ENCODE assay signal across 8 cellular contexts in the genomic region with DNA sequence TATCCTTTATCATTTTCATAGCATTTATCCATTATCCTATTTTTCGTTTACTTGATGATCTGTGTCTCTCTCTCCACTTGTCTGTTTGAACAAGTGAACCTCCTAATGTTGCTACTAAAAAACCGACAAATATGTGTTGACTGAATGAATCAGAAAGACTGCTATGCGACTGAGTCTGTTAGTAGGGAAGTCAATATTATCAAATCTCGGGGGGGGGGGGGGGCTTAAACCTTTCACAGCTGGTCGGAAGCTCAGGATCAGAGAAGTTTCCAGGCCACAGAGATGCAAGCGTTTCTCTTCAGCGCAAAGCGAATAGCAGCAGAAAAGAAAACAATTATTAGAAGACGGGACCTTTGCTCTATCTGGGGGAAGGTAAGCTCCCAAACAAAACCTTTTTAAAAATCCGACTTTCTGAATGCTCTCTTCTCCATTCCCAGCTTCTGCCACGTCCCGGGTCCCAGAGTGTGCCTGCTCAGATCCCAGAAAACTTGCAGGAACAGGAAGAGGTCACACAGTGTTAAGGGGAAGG. TPM values are rescaled to one million over a fixed set of nuclear protein-coding genes. Genes with fewer than 3 reads are reported as not detected.
A peak's percentile ranks its signal among the peaks of the same experiment; 100 is the strongest.
DNase-seq lines count a peak whose midpoint lies in the region; ATAC-seq and TF ChIP-seq lines count a peak whose summit lies in the region.

No MANE protein-coding gene starts in this region.

- no peaks in the 10 kb centered on the region for H3K9me3 ChIP-seq in ES-I3 (ENCODE audit: control insufficient read depth, insufficient read depth, low read length)
- H3K9me3 ChIP-seq in PC-3 (ENCODE audit: low read length): no peaks in the 10 kb centered on the region
- no peaks in the 10 kb centered on the region for H3K9me3 ChIP-seq in endocrine pancreas (ENCODE audit: control insufficient read depth, low read length)
- no peaks in the 10 kb centered on the region for H3K9me3 ChIP-seq in neural progenitor cell (ENCODE audit: low read depth)

- H3K27ac ChIP-seq in PC-3 (ENCODE audit: low read length) (peak overlapping the region; percentile 85), neural progenitor cell (peak overlapping the region; percentile 96)

- H2AFZ ChIP-seq in PC-3 (ENCODE audit: low read length) (peak overlapping the region; percentile 95), neural progenitor cell (replicated peaks) (peak overlapping the region; percentile 95)

- H3K4me1 Mint-ChIP-seq in neural progenitor cell: peaks cover 18% of the 10 kb centered on the region

- no peaks in the 10 kb centered on the region for H4K20me1 ChIP-seq in PC-3 (ENCODE audit: low read length)
- H4K20me1 ChIP-seq in neural progenitor cell (ENCODE audit: low read depth): no peaks in the 10 kb centered on the region

- intact Hi-C loops in PC-3 (cut with micrococcal nuclease): loop anchor here (2.0 to 5.0 kb wide), 3 partner anchors 42 to 1590 kb away; partner anchors contain the start of gene RGMB

- POLR2A ChIA-PET in PC-3 (lab: Charles Lee; ENCODE audit: unreplicated experiment): no interaction called here

- ATAC-seq in PC-3: peak; percentile 2

- H3K9me2 ChIP-seq in PC-3 (replicated peaks; ENCODE audit: low read length): no peaks in the 10 kb centered on the region

- peak; percentile 39 for DNase-seq in PC-3
- DNase-seq in neural progenitor cell (ENCODE audit: low spot score): no peak
- DNase-seq in COLO829 (ENCODE audit: low spot score): no peak
- no peak for DNase-seq in stimulated activated CD4-positive, alpha-beta T cell treated with anti-CD3 and anti-CD28 coated beads, Interleukin-2, amount 100 ng/mL, for 24 hours
- DNase-seq in middle frontal gyrus (ENCODE audit: extremely low spot score, low spot score): no peak
- DNase-seq in NCI-H2196 (lab: John Stamatoyannopoulos, UW; ENCODE audit: unreplicated experiment): no peak

- H3K9ac ChIP-seq in ES-I3 (ENCODE audit: low read depth, low read length) (peak overlapping the region; percentile 87), PC-3 (ENCODE audit: low read length) (peak overlapping the region; percentile 88), endocrine pancreas (ENCODE audit: control insufficient read depth, insufficient read depth, low read length) (peak overlapping the region; percentile 99), neural progenitor cell (peak overlapping the region; percentile 78)

- peak overlapping the region; percentile 96 for H3K4me3 Mint-ChIP-seq in neural progenitor cell

- peak overlapping the region; percentile 84 for H3K4me3 ChIP-seq in PC-3 (ENCODE audit: low read length)
- peak overlapping the region; percentile 98 for H3K4me3 ChIP-seq in endocrine pancreas (ENCODE audit: control insufficient read depth, insufficient read depth, low read length)
- H3K4me3 ChIP-seq in neural progenitor cell: peak overlapping the region; percentile 94

- peaks cover 22% of the 10 kb centered on the region for H3K36me3 Mint-ChIP-seq in neural progenitor cell

- CTCF ChIA-PET in PC-3 (lab: Charles Lee): interaction anchor here (0.6 kb wide), 1 partner anchor 1589 kb away, joined by 5 read pairs; no protein-coding TSS in a partner anchor

- no peaks in the 10 kb centered on the region for H3K4me1 ChIP-seq in ES-I3 (ENCODE audit: insufficient read depth, low read length)
- peaks cover 14% of the 10 kb centered on the region for H3K4me1 ChIP-seq in PC-3 (ENCODE audit: insufficient read depth, low read length)
- H3K4me1 ChIP-seq in endocrine pancreas (ENCODE audit: control insufficient read depth, insufficient read depth, low read length): peaks cover 5% of the 10 kb centered on the region
- peaks cover 9% of the 10 kb centered on the region for H3K4me1 ChIP-seq in neural progenitor cell

- peaks cover 37% of the 10 kb centered on the region for H3K79me2 ChIP-seq in PC-3 (ENCODE audit: low read length)
- peaks cover 43% of the 10 kb centered on the region for H3K79me2 ChIP-seq in neural progenitor cell (ENCODE audit: low read depth)

- H3K27me3 ChIP-seq in PC-3 (ENCODE audit: low read length) (no peaks in the 10 kb centered on the region), endocrine pancreas (ENCODE audit: control insufficient read depth, insufficient read depth, low read length) (no peaks in the 10 kb centered on the region), neural progenitor cell (peaks cover 7% of the 10 kb centered on the region)

- TF ChIP-seq CTCF in PC-3 (conservative IDR thresholded peaks at IDR 0.05; ENCODE audit: low read depth, low read length) (no peak), neural progenitor cell (IDR thresholded peaks at IDR 0.05) (no peak)

- H3K27ac Mint-ChIP-seq in neural progenitor cell: peak overlapping the region; percentile 100

- H3K36me3 ChIP-seq in ES-I3 (ENCODE audit: insufficient read depth, low read length): peaks cover 2% of the 10 kb centered on the region
- peaks cover 17% of the 10 kb centered on the region for H3K36me3 ChIP-seq in PC-3 (ENCODE audit: low read depth, low read length)
- H3K36me3 ChIP-seq in endocrine pancreas (ENCODE audit: control insufficient read depth, insufficient read depth, low read length): no peaks in the 10 kb centered on the region
- H3K36me3 ChIP-seq in neural progenitor cell: peaks cover 3% of the 10 kb centered on the region

- TSS peak; percentile 86 for BruUV-seq in PC-3 (replicated peaks; lab: Mats Ljungman, UMichigan)

- peaks cover 5% of the 10 kb centered on the region for H3K27me3 Mint-ChIP-seq in neural progenitor cell (ENCODE audit: insufficient read depth, low read depth)

- H3F3A ChIP-seq in PC-3 (ENCODE audit: low read length, unreplicated experiment): no peaks in the 10 kb centered on the region
- H3F3A ChIP-seq in neural progenitor cell (ENCODE audit: low read depth): no peaks in the 10 kb centered on the region

- peaks cover 3% of the 10 kb centered on the region for H3K9me3 Mint-ChIP-seq in neural progenitor cell

- H3K4me2 ChIP-seq in PC-3 (ENCODE audit: low read length) (peak overlapping the region; percentile 90), neural progenitor cell (peak overlapping the region; percentile 99)

RNA-seq across cellular contexts. Expression of gene RIOK2, which starts 0.4 kb away (rescaled TPM):
- total RNA-seq in PC-3 (2014; rRNA removed): 16.1 and 22.3 TPM in 2 replicates
- total RNA-seq in neural progenitor cell (ENCODE audit: low replicate concordance): 29.0 and 33.1 TPM in 2 replicates

RNA-seq across cellular contexts. Expression of gene LIX1, which starts 40.2 kb away (rescaled TPM):
- total RNA-seq in PC-3 (2014; rRNA removed) (not detected in 2 replicates), neural progenitor cell (ENCODE audit: low replicate concordance) (114 and 164 TPM in 2 replicates)

Comparison
In these comparisons a context has a peak if more than half of its experiments do, and no peak if none do; other contexts are left out.
1. RNA of gene LIX1, which starts 40.2 kb away (total RNA-seq): 114 to 164 TPM in neural progenitor cell; not detected in PC-3; every median in the first group is over 100 times any median in the second.
2. Peak in every context shown above with its lines, with median percentiles within 50 percentile points of each other: H3K9ac ChIP-seq and H3K4me3 ChIP-seq.